ENCODE assay signal across 9 cellular contexts in the genomic region with DNA sequence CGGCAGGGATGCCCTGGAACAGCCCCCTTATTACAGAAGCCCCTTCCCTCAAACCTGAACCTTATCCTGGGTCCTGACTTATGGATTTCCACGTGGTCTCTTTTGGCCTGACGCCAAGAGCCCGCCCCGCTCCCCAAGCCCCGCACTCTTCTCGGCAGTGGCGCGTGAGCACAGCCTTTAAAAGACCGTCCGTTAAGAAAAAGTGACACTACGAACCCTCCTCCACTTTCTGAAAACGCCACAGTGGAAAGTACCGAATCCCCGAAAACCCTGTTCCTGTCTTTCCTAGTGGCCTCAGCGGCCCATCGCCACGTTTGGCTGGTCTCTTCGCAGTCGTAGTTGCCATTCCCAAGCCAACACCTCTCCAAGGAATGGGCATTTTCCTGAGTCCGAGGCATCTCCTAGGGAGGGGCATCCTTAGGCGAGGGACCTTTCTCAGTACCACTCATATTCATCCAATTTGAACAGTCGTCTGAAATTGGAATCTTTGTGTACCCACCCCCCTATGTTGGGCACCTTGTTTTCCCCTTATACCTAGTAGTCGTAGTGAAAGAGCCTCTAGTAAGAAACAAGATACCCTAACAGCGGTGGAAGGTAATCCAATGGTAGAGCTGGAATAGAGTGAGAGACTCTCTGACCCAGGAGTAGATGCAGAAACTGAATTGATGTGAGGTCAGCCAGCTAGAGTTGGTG. TPM values are rescaled to one million over a fixed set of nuclear protein-coding genes. Genes with fewer than 3 reads are reported as not detected.
DNase-seq lines count a peak whose midpoint lies in the region; ATAC-seq, FAIRE-seq and TF ChIP-seq lines count a peak whose summit lies in the region.
"Had no signal": no experiment of that assay in that cellular context is flagged by ENCODE, and none has a peak within 500 bp of the region (broad histone marks: within the 10 kb centered on the region; RNA-seq: fewer than 3 reads in every experiment).

No MANE protein-coding gene starts in this region.

- H3K4me3 ChIP-seq in A549 (peak overlapping the region; percentile 55), HAP-1 (peak overlapping the region; percentile 61), astrocyte (ENCODE audit: insufficient read depth, low read depth, low read length) (peak overlapping the region; percentile 36), mucosa of rectum (ENCODE audit: low read length in 2 of 2) (peak overlapping the region; percentile 27 to 44)

- H3K27me3 Mint-ChIP-seq in astrocyte (ENCODE audit: low read depth, unreplicated experiment): peaks cover 86% of the 10 kb centered on the region

- H3K79me2 ChIP-seq in astrocyte (ENCODE audit: insufficient read depth, low read length): no peaks in the 10 kb centered on the region

- H4K20me1 ChIP-seq in astrocyte (ENCODE audit: insufficient read depth, low read length): peaks cover 20% of the 10 kb centered on the region

- WGBS in A549 (ENCODE audit: missing lambda C conversion rate): 70% methylated on average over 25 of the region's 25 CpGs

- no peak overlapping the region for H3K9ac ChIP-seq in astrocyte (ENCODE audit: low read length)
- H3K9ac ChIP-seq in mucosa of rectum (ENCODE audit: low read depth in 1 of 2, low read length in 2 of 2): no peak overlapping the region

- H3K27me3 ChIP-seq in HAP-1 (ENCODE audit: low read depth): no peaks in the 10 kb centered on the region
- H3K27me3 ChIP-seq in astrocyte (ENCODE audit: insufficient read depth, low read length): peaks cover 92% of the 10 kb centered on the region
- H3K27me3 ChIP-seq in mucosa of rectum (ENCODE audit: control insufficient read depth in 2 of 2, insufficient read depth in 2 of 2, low read length in 2 of 2): peaks cover 85 to 86% of the 10 kb centered on the region in 2 donors

- peaks cover 2% of the 10 kb centered on the region for H3K36me3 Mint-ChIP-seq in astrocyte (ENCODE audit: low read depth, unreplicated experiment)

- in situ Hi-C loops in HAP-1 (cut with MboI; ENCODE audit: low sequenced_read_pairs): loop anchor here (10.0 kb wide), 1 partner anchor 53 kb away; a partner anchor contains a TSS

- peak overlapping the region; percentile 64 to 90 for H3K27ac ChIP-seq in A549
- no peak overlapping the region for H3K27ac ChIP-seq in astrocyte (ENCODE audit: low read depth, low read length)
- H3K27ac ChIP-seq in mucosa of rectum (ENCODE audit: low read depth in 2 of 2, low read length in 2 of 2): no peak overlapping the region
- H3K27ac ChIP-seq: neutrophil had no signal

- H3K36me3 ChIP-seq in HAP-1 (replicated peaks): peaks cover 8% of the 10 kb centered on the region; the same call in 1 of the 2 replicates
- H3K36me3 ChIP-seq in astrocyte (ENCODE audit: insufficient read depth, low read length): no peaks in the 10 kb centered on the region
- no peaks in the 10 kb centered on the region for H3K36me3 ChIP-seq in mucosa of rectum (ENCODE audit: control insufficient read depth in 2 of 2, insufficient read depth in 2 of 2, low read length in 2 of 2)
- H3K36me3 ChIP-seq: neutrophil had no signal

- no peaks in the 10 kb centered on the region for H3K9me3 ChIP-seq in A549
- H3K9me3 ChIP-seq in HAP-1: no peaks in the 10 kb centered on the region
- no peaks in the 10 kb centered on the region for H3K9me3 ChIP-seq in astrocyte (ENCODE audit: insufficient read depth, low read depth, low read length)
- H3K9me3 ChIP-seq in mucosa of rectum (ENCODE audit: control insufficient read depth in 2 of 2, low read length in 2 of 2): no peaks in the 10 kb centered on the region
- H3K9me3 ChIP-seq: neutrophil had no signal

- no peak for DNase-seq in A549 (ENCODE audit: low read depth in 1 of 2, low spot score in 1 of 2)
- DNase-seq in HAP-1 (ENCODE audit: low spot score in 2 of 2): peak in 1 of 2 experiments; percentile 16
- no peak for DNase-seq in astrocyte (ENCODE audit: low read depth)
- DNase-seq in central memory CD4-positive, alpha-beta T cell: no peak
- no peak for DNase-seq in ecto neural progenitor cell (ENCODE audit: low spot score)

- 0 out of 3 replicates have a peak, but pooled peaks cover 8% of the 10 kb centered on the region for H3K4me1 ChIP-seq in A549
- H3K4me1 ChIP-seq in HAP-1: peaks cover 16% of the 10 kb centered on the region
- peaks cover 30% of the 10 kb centered on the region for H3K4me1 ChIP-seq in astrocyte (ENCODE audit: insufficient read depth, low read length)
- H3K4me1 ChIP-seq in mucosa of rectum (ENCODE audit: control insufficient read depth in 2 of 2, insufficient read depth in 2 of 2, low read length in 2 of 2): peaks cover 24 to 34% of the 10 kb centered on the region in 2 donors

- H2AFZ ChIP-seq in astrocyte (ENCODE audit: low read depth, low read length): no peak overlapping the region

- no peak for TF ChIP-seq EP300 in A549 (IDR thresholded peaks at IDR 0.05)

- CTCF ChIA-PET in A549 (lab: Yijun Ruan, JAX): interaction anchor here (0.8 to 4.8 kb wide), 7 partner anchors 8 to 464 kb away, joined by 3 to 57 read pairs (median 7); no protein-coding TSS in a partner anchor

- TF ChIP-seq RAD21 in A549 (conservative IDR thresholded peaks at IDR 0.05 in 1 of 2, IDR thresholded peaks at IDR 0.05 in 1 of 2): no peak

- H3K9me3 Mint-ChIP-seq in astrocyte (ENCODE audit: unreplicated experiment): peaks cover 15% of the 10 kb centered on the region

- H3K4me1 Mint-ChIP-seq in astrocyte (ENCODE audit: low read depth, unreplicated experiment): peaks cover 2% of the 10 kb centered on the region

- POLR2A ChIA-PET in A549 (lab: Yijun Ruan, JAX): no interaction called here

- FAIRE-seq in A549 (lab: Jason Lieb, UNC): no peak
- FAIRE-seq in astrocyte (lab: Jason Lieb, UNC): no peak

- TF ChIP-seq CTCF in A549 (IDR thresholded peaks at IDR 0.05) (no peak), astrocyte (IDR thresholded peaks at IDR 0.05; ENCODE audit: insufficient read depth, low read depth, low read length) (no peak)

- ATAC-seq in A549 (no peak), GM18909 (IDR thresholded peaks at IDR 0.05; ENCODE audit: poor library complexity, unreplicated experiment) (no peak), GM19328 (IDR thresholded peaks at IDR 0.05; ENCODE audit: unreplicated experiment) (no peak)

- H3K4me2 ChIP-seq in A549 (peak overlapping the region; percentile 86), astrocyte (ENCODE audit: low read length) (peak overlapping the region; percentile 81)

- no peak overlapping the region for H3K27ac Mint-ChIP-seq in astrocyte (ENCODE audit: unreplicated experiment)

- H3K4me3 Mint-ChIP-seq in astrocyte (ENCODE audit: unreplicated experiment): peak overlapping the region; percentile 69

- TF ChIP-seq POLR2A in A549 (IDR thresholded peaks at IDR 0.05; ENCODE audit: low read length): no peak

TF ChIP-seq in A549, 52 proteins besides CTCF, POLR2A, EP300 and RAD21:
- TF ChIP-seq, protein P1, sequence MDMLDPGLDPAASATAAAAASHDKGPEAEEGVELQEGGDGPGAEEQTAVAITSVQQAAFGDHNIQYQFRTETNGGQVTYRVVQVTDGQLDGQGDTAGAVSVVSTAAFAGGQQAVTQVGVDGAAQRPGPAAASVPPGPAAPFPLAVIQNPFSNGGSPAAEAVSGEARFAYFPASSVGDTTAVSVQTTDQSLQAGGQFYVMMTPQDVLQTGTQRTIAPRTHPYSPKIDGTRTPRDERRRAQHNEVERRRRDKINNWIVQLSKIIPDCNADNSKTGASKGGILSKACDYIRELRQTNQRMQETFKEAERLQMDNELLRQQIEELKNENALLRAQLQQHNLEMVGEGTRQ (IDR thresholded peaks at IDR 0.05): no peak
- TF ChIP-seq, protein P2, sequence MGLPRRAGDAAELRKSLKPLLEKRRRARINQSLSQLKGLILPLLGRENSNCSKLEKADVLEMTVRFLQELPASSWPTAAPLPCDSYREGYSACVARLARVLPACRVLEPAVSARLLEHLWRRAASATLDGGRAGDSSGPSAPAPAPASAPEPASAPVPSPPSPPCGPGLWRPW (IDR thresholded peaks at IDR 0.05): no peak
- no peak for TF ChIP-seq CEBPB (IDR thresholded peaks at IDR 0.05)
- TF ChIP-seq FOSL2 (IDR thresholded peaks at IDR 0.05): no peak
- no peak for TF ChIP-seq FOSL2 (CRISPR knock-in tag; IDR thresholded peaks at IDR 0.05)
- TF ChIP-seq NFE2L2 (conservative IDR thresholded peaks at IDR 0.05; ENCODE audit: low read length): no peak
- TF ChIP-seq, protein P3, sequence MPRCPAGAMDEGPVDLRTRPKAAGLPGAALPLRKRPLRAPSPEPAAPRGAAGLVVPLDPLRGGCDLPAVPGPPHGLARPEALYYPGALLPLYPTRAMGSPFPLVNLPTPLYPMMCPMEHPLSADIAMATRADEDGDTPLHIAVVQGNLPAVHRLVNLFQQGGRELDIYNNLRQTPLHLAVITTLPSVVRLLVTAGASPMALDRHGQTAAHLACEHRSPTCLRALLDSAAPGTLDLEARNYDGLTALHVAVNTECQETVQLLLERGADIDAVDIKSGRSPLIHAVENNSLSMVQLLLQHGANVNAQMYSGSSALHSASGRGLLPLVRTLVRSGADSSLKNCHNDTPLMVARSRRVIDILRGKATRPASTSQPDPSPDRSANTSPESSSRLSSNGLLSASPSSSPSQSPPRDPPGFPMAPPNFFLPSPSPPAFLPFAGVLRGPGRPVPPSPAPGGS (IDR thresholded peaks at IDR 0.05): no peak

RNA-seq across cellular contexts. Expression of a gene that starts 0.8 kb away (rescaled TPM):
- 1.7 and 2.2 TPM in 2 replicates for polyA plus RNA-seq in A549 (2011; rRNA removed)
- polyA plus RNA-seq in A549 (2012; cell fraction: cytosol; rRNA removed): 2.1 and 2.6 TPM in 2 replicates
- polyA plus RNA-seq in A549 (2012; cell fraction: nucleus; rRNA removed): 5.5 and 7.5 TPM in 2 replicates
- polyA plus RNA-seq in A549 (2017; fragmentation: RNase III; extraction: RNeasy Plus Mini Kit Qiagen cat#74134 plus additional on column Dnase treatment): 1.7 to 2.2 TPM (median 1.7 TPM) in 3 replicates
- 1.5 and 4.4 TPM in 2 replicates for polyA minus RNA-seq in A549 (2011; rRNA and poly(A)+ RNA removed)
- total RNA-seq in astrocyte: not detected in 2 replicates

RNA-seq across cellular contexts. Expression of a gene that starts 5.5 kb away (rescaled TPM):
- polyA plus RNA-seq in A549 (2011; rRNA removed) (2.2 and 2.6 TPM in 2 replicates), A549 (2017; fragmentation: RNase III; extraction: RNeasy Plus Mini Kit Qiagen cat#74134 plus additional on column Dnase treatment) (4.7 to 5.1 TPM (median 4.8 TPM) in 3 replicates)
- polyA plus RNA-seq in A549 (2012; cell fraction: cytosol; rRNA removed): 6.5 and 9.0 TPM in 2 replicates
- 19.7 and 26.4 TPM in 2 replicates for polyA plus RNA-seq in A549 (2012; cell fraction: nucleus; rRNA removed)
- 0.45 and 1.1 TPM in 2 replicates for polyA minus RNA-seq in A549 (2011; rRNA and poly(A)+ RNA removed)
- 0.19 and 0.43 TPM in 2 replicates for total RNA-seq in astrocyte

RNA-seq across cellular contexts. Expression of a gene that starts 54.9 kb away (rescaled TPM):
- polyA plus RNA-seq in A549 (2011; rRNA removed) (0.04 and 0.05 TPM in 2 replicates), A549 (2017; fragmentation: RNase III; extraction: RNeasy Plus Mini Kit Qiagen cat#74134 plus additional on column Dnase treatment) (not detected in 3 replicates)
- polyA plus RNA-seq in A549 (2012; cell fraction: cytosol; rRNA removed): 0.01 TPM in 1 of 2 replicates, not detected in the other
- polyA plus RNA-seq in A549 (2012; cell fraction: nucleus; rRNA removed): 0.02 TPM in 1 of 2 replicates, not detected in the other
- polyA minus RNA-seq in A549 (2011; rRNA and poly(A)+ RNA removed): not detected in 2 replicates
- total RNA-seq in astrocyte: 0.11 and 0.17 TPM in 2 replicates

Comparison
In these comparisons a context has a peak if more than half of its experiments do, and no peak if none do; other contexts are left out.
1. H3K27ac ChIP-seq: peak in A549 (2 of 2); none in astrocyte (single experiment) and mucosa of rectum (0 of 2).
2. Peak in every context shown above with its lines, with median percentiles within 50 percentile points of each other: H3K4me3 ChIP-seq.